Comparison of ENCODE assay signal across 18 cellular contexts in the genomic region with DNA sequence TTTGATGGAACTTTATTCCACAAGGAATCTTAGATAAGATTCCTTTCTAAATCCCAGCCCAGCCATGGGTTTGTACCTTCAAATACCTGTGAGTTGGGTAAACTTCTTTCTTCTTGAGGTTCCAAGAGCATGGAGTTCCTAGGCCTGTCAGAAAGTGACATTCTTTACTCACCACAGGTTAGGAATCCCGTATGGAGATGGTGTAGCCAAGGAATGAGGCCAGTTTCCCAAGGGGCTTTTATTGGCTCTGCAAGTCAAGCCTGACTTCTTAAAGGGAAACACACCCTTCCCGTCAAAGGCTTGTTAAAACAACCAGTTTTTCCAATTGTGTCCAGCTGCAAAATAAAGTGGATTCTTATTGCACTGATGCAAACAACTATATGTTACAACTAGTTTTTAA. TPM values are rescaled to one million over a fixed set of nuclear protein-coding genes. Genes with fewer than 3 reads are reported as not detected.
"Had no signal": no experiment of that assay in that cellular context is flagged by ENCODE, and none has a peak within 500 bp of the region (broad histone marks: within the 10 kb centered on the region; RNA-seq: fewer than 3 reads in every experiment).

No MANE protein-coding gene starts in this region.

- H3K4me3 Mint-ChIP-seq: activated naive CD8-positive, alpha-beta T cell treated with anti-CD3 and anti-CD28 coated beads, Interleukin-2, amount 10 ng/mL, durations not matched to agents 7 days and 5 days; activated T-helper 1 cell treated with anti-CD3 and anti-CD28 coated beads, Interleukin-12 subunit alpha, Interleukin-12 subunit beta, Interleukin-2, Interleukin-4 antibody, amounts not matched to agents 30 ng/mL and 10 ng/mL and 1 ng/mL, durations not matched to agents 14 hours and 24 hours and 36 hours; nephron had no signal

- DNase-seq: activated CD4-positive, alpha-beta T cell treated with anti-CD3 and anti-CD28 coated beads, Interleukin-2, amount 50 U/mL, for 1 hour; activated CD4-positive, CD25-positive, alpha-beta regulatory T cell; activated CD8-positive, alpha-beta memory T cell treated with anti-CD3 and anti-CD28 coated beads for 24 hours; activated naive CD4-positive, alpha-beta T cell; activated naive CD8-positive, alpha-beta T cell treated with anti-CD3 and anti-CD28 coated beads, Interleukin-2, amount 10 ng/mL, durations not matched to agents 7 days and 5 days; effector CD4-positive, alpha-beta T cell; foreskin melanocyte; kidney glomerular epithelial cell; mesenchymal stem cell; psoas muscle; right lobe of liver; spleen; stomach; testis had no signal

- H3K4me1 Mint-ChIP-seq: activated naive CD8-positive, alpha-beta T cell treated with anti-CD3 and anti-CD28 coated beads, Interleukin-2, amount 10 ng/mL, durations not matched to agents 7 days and 5 days; nephron had no signal

- ATAC-seq: psoas muscle, right lobe of liver had no signal

- H3K27ac Mint-ChIP-seq: activated naive CD8-positive, alpha-beta T cell treated with anti-CD3 and anti-CD28 coated beads, Interleukin-2, amount 10 ng/mL, durations not matched to agents 7 days and 5 days; activated T-helper 1 cell treated with anti-CD3 and anti-CD28 coated beads, Interleukin-12 subunit alpha, Interleukin-12 subunit beta, Interleukin-2, Interleukin-4 antibody, amounts not matched to agents 30 ng/mL and 10 ng/mL and 1 ng/mL, durations not matched to agents 14 hours and 24 hours and 36 hours; nephron had no signal

- H3K4me3 ChIP-seq: ascending aorta, esophagus muscularis mucosa, psoas muscle, right lobe of liver, spleen, stomach, testis had no signal

RNA-seq across cellular contexts. Expression of gene DNAH7, which starts 57.0 kb away (rescaled TPM):
- total RNA-seq: activated naive CD8-positive, alpha-beta T cell treated with anti-CD3 and anti-CD28 coated beads, Interleukin-2, amount 10 ng/mL, durations not matched to agents 7 days and 5 days; activated T-helper 1 cell treated with anti-CD3 and anti-CD28 coated beads, Interleukin-12 subunit alpha, Interleukin-12 subunit beta, Interleukin-2, Interleukin-4 antibody, amounts not matched to agents 30 ng/mL and 10 ng/mL and 1 ng/mL, durations not matched to agents 14 hours and 24 hours and 36 hours had no signal
